In the genomic region with DNA sequence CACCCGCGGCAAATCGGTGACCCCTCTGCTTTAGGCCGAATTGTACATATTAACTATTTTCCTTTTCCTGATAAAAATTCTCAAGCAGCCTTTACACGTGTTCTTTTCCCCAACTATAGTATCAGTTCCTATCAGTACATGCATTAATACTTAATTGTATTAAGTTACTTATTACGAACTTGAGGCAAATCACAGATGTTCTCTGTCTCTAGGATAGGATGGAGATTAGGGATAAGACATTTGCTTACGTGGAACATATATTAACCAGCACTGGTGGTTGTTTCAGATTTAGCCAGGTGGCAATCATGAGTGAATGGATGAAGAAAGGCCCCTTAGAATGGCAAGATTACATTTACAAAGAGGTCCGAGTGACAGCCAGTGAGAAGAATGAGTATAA, we compare ENCODE assay signal across 8 cellular contexts. TPM values are rescaled to one million over a fixed set of nuclear protein-coding genes. Genes with fewer than 3 reads are reported as not detected.
DNase-seq lines count a peak whose midpoint lies in the region; ATAC-seq and TF ChIP-seq lines count a peak whose summit lies in the region.

No MANE protein-coding gene starts in this region.

- no peak for TF ChIP-seq POLR2A in vagina (IDR thresholded peaks at IDR 0.05)

- peak overlapping the region; percentile 45 to 84 (median 64) for H3K4me3 ChIP-seq in heart right ventricle
- peak overlapping the region; percentile 54 for H3K4me3 ChIP-seq in astrocyte of the cerebellum (ENCODE audit: low read depth, low read length)
- peak overlapping the region; percentile 77 for H3K4me3 ChIP-seq in mesendoderm (ENCODE audit: low read length)
- H3K4me3 ChIP-seq in vagina: peak overlapping the region; percentile 65 to 83

- intact Hi-C loops in heart right ventricle (cut with DNase I) (no loop called here), left ventricle myocardium superior (cut with micrococcal nuclease) (no loop called here), vagina (cut with DNase I) (no loop called here)

- no peak overlapping the region for H2BK5ac ChIP-seq in mesendoderm (ENCODE audit: low read length)

- H2BK120ac ChIP-seq in mesendoderm (ENCODE audit: low read depth, low read length): no peak overlapping the region

- H3K9me3 ChIP-seq in heart right ventricle (no peaks in the 10 kb centered on the region), vagina (no peaks in the 10 kb centered on the region)

- no peaks in the 10 kb centered on the region for H3K79me2 ChIP-seq in mesendoderm (ENCODE audit: control insufficient read depth, insufficient read depth, low read length)

- TF ChIP-seq CTCF in heart right ventricle (IDR thresholded peaks at IDR 0.05) (no peak), astrocyte of the cerebellum (IDR thresholded peaks at IDR 0.05; ENCODE audit: low read depth, low read length, missing control alignments) (no peak), vagina (IDR thresholded peaks at IDR 0.05) (no peak)

- H2BK15ac ChIP-seq in mesendoderm (replicated peaks; ENCODE audit: low read depth): no peak overlapping the region

- no peak overlapping the region for H3K23ac ChIP-seq in mesendoderm (ENCODE audit: low read length)

- no peak overlapping the region for H2AK5ac ChIP-seq in mesendoderm (ENCODE audit: low read length)

- in situ Hi-C loops in astrocyte of the cerebellum (cut with HindIII; ENCODE audit: low sequenced_read_pairs) (no loop called here), ACHN (cut with HindIII; ENCODE audit: low pct_ligation_motif_present, low pct_unique_long_range_greater_than_20kb, low sequenced_read_pairs) (no loop called here)

- 16% methylated on average over 8 of the region's 8 CpGs for WGBS in heart right ventricle, 2 donors
- WGBS in mesendoderm (ENCODE audit: extremely low coverage, insufficient coverage, low lambda C conversion rate): no CpG with 5 or more reads among the region's 8 CpGs

- peaks cover 0 to 9% (median 0%) of the 10 kb centered on the region in 7 donors for H3K27me3 ChIP-seq in heart right ventricle
- no peaks in the 10 kb centered on the region for H3K27me3 ChIP-seq in mesendoderm (ENCODE audit: insufficient read depth, low read length, poor library complexity)
- H3K27me3 ChIP-seq in vagina: no peaks in the 10 kb centered on the region

- H3K4me2 ChIP-seq in mesendoderm (ENCODE audit: low read length): peak overlapping the region; percentile 72

- H3K36me3 ChIP-seq in heart right ventricle (peaks cover 0 to 29% (median 12%) of the 10 kb centered on the region in 9 donors), mesendoderm (ENCODE audit: control insufficient read depth, insufficient read depth, low read length) (no peaks in the 10 kb centered on the region), vagina (peaks cover 0 to 16% of the 10 kb centered on the region in 2 donors)

- H3K18ac ChIP-seq in mesendoderm (ENCODE audit: low read length): no peak overlapping the region

- H3K9ac ChIP-seq in mesendoderm (ENCODE audit: low read length): peak overlapping the region; percentile 85

- DNase-seq in heart right ventricle (no peak), left ventricle myocardium superior (no peak), astrocyte of the cerebellum (ENCODE audit: low read depth) (no peak), mesendoderm (no peak), vagina (ENCODE audit: extremely low spot score in 2 of 2) (no peak), ACHN (no peak)

- ATAC-seq in heart right ventricle (no peak), left ventricle myocardium superior (no peak), esophagus mucosa (no peak), GM18520 (IDR thresholded peaks at IDR 0.05; ENCODE audit: unreplicated experiment) (no peak)

- H4K5ac ChIP-seq in mesendoderm (ENCODE audit: low read length): no peak overlapping the region

- no peak overlapping the region for H4K8ac ChIP-seq in mesendoderm (ENCODE audit: low read depth, low read length)

- H3K4me1 ChIP-seq in heart right ventricle (peaks cover 2 to 15% (median 9%) of the 10 kb centered on the region in 9 donors), mesendoderm (ENCODE audit: control insufficient read depth, low read depth, low read length) (no peaks in the 10 kb centered on the region), vagina (peaks cover 14% of the 10 kb centered on the region)

- H3K27ac ChIP-seq in heart right ventricle: peak overlapping the region in 8 of 10 donors; percentile 13 to 79 (median 68)
- H3K27ac ChIP-seq in mesendoderm (ENCODE audit: low read depth, low read length): no peak overlapping the region
- H3K27ac ChIP-seq in vagina: peak overlapping the region; percentile 71

- peak overlapping the region; percentile 79 for H3K56ac ChIP-seq in mesendoderm (ENCODE audit: low read length)

- H3K4ac ChIP-seq in mesendoderm (ENCODE audit: low read depth, low read length): no peak overlapping the region

- H3K79me1 ChIP-seq in mesendoderm (ENCODE audit: low read length): peaks cover 2% of the 10 kb centered on the region

RNA-seq across cellular contexts. Expression of gene GEMIN6, which starts 0.7 kb away (rescaled TPM):
- 1 to 10 TPM; 6.1 to 9.7 (median 6.9) TPM for total RNA-seq in heart right ventricle
- polyA plus RNA-seq in heart right ventricle: 10 to 100 TPM in 1 of 2 donors, 1 to 10 TPM in 1; 7.9 to 10.5 TPM
- total RNA-seq in left ventricle myocardium superior: 7.8 TPM
- 16.9 TPM for polyA plus RNA-seq in mesendoderm (2013, experiment 1 of 2)
- polyA plus RNA-seq in mesendoderm (2013, experiment 2 of 2): 17.8 TPM
- 5.9 TPM for total RNA-seq in vagina
- total RNA-seq in esophagus mucosa: 7.9 TPM

RNA-seq across cellular contexts. Expression of gene SRSF7, which starts 27.5 kb away (rescaled TPM):
- total RNA-seq in heart right ventricle (10 to 100 TPM; 33.2 to 76.8 (median 47.2) TPM), left ventricle myocardium superior (54.5 TPM), vagina (106 TPM), esophagus mucosa (96.2 TPM)
- 10 to 100 TPM; 74.7 to 98.8 TPM for polyA plus RNA-seq in heart right ventricle
- 517 TPM for polyA plus RNA-seq in mesendoderm (2013, experiment 1 of 2)
- 531 TPM for polyA plus RNA-seq in mesendoderm (2013, experiment 2 of 2)
